1 cellular context compared by ENCODE assay signal in genomic region chr11:68127791-68128681, GRCh38.
TF ChIP-seq lines count a peak whose summit lies in the region.

No MANE protein-coding gene starts in this region.

TF ChIP-seq in HepG2, 621 proteins besides CTCF, POLR2A, EP300 and RAD21 (continued from another document and continues in another):
- no peak for TF ChIP-seq HMGXB3 (CRISPR knock-in tag; IDR thresholded peaks at IDR 0.05; ENCODE audit: borderline replicate concordance)
- TF ChIP-seq AHDC1 (CRISPR knock-in tag; IDR thresholded peaks at IDR 0.05; ENCODE audit: borderline replicate concordance), result no peak
- TF ChIP-seq KDM5A (IDR thresholded peaks at IDR 0.05; ENCODE audit: borderline replicate concordance, low read length), result no peak
- TF ChIP-seq XBP1 (CRISPR knock-in tag; IDR thresholded peaks at IDR 0.05), result no peak
- TF ChIP-seq MEF2D (CRISPR knock-in tag; IDR thresholded peaks at IDR 0.05), result 0 out of 2 replicates have a peak, but pooled peaks have one; percentile 34
- no peak; the same call in 1 of the 2 replicates for TF ChIP-seq ZBTB4 (CRISPR knock-in tag; IDR thresholded peaks at IDR 0.05; ENCODE audit: borderline replicate concordance)
- peak; percentile 74 for TF ChIP-seq ZBTB7A (CRISPR knock-in tag; IDR thresholded peaks at IDR 0.05)
- TF ChIP-seq ZNF441 (CRISPR knock-in tag; IDR thresholded peaks at IDR 0.05; ENCODE audit: borderline replicate concordance), result no peak
- TF ChIP-seq ZNF687 (CRISPR knock-in tag; IDR thresholded peaks at IDR 0.05), result peak; percentile 80
- TF ChIP-seq ZKSCAN1 (IDR thresholded peaks at IDR 0.05; ENCODE audit: low read length), result no peak
- TF ChIP-seq SAP130 (CRISPR knock-in tag; IDR thresholded peaks at IDR 0.05; ENCODE audit: low read depth), result peak; percentile 66; the same call in 1 of the 2 replicates
- no peak; the same call in 1 of the 2 replicates for TF ChIP-seq MEIS1 (CRISPR knock-in tag; IDR thresholded peaks at IDR 0.05; ENCODE audit: borderline replicate concordance)
- no peak for TF ChIP-seq BHLHE40 (IDR thresholded peaks at IDR 0.05; ENCODE audit: low read length)
- TF ChIP-seq KDM3A (CRISPR knock-in tag; IDR thresholded peaks at IDR 0.05; ENCODE audit: low read depth), result 0 out of 2 replicates have a peak, but pooled peaks have one; percentile 22
- TF ChIP-seq JUNB (CRISPR knock-in tag; IDR thresholded peaks at IDR 0.05; ENCODE audit: borderline replicate concordance), result no peak
- no peak for TF ChIP-seq ZBTB43 (CRISPR knock-in tag; conservative IDR thresholded peaks at IDR 0.05)
- TF ChIP-seq TBX3 (IDR thresholded peaks at IDR 0.05; ENCODE audit: borderline replicate concordance), result peak; percentile 14; the same call in 1 of the 2 replicates
- TF ChIP-seq ZBTB10 (CRISPR knock-in tag; IDR thresholded peaks at IDR 0.05; ENCODE audit: borderline replicate concordance), result 0 out of 2 replicates have a peak, but pooled peaks have one; percentile 28
- TF ChIP-seq UBTF (CRISPR knock-in tag; IDR thresholded peaks at IDR 0.05), result no peak; the same call in none of the 2 replicates
- no peak for TF ChIP-seq ZNF75D (CRISPR knock-in tag; IDR thresholded peaks at IDR 0.05; ENCODE audit: borderline replicate concordance)
- TF ChIP-seq ZEB1 (IDR thresholded peaks at IDR 0.05; ENCODE audit: insufficient replicate concordance, low read depth), result no peak
- TF ChIP-seq TOPORS (CRISPR knock-in tag; IDR thresholded peaks at IDR 0.05), result no peak
- TF ChIP-seq, protein P1, sequence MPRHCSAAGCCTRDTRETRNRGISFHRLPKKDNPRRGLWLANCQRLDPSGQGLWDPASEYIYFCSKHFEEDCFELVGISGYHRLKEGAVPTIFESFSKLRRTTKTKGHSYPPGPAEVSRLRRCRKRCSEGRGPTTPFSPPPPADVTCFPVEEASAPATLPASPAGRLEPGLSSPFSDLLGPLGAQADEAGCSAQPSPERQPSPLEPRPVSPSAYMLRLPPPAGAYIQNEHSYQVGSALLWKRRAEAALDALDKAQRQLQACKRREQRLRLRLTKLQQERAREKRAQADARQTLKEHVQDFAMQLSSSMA (CRISPR knock-in tag; IDR thresholded peaks at IDR 0.05), result 0 out of 2 replicates have a peak, but pooled peaks have one; percentile 33
- TF ChIP-seq ZNF780A (CRISPR knock-in tag; IDR thresholded peaks at IDR 0.05), result no peak
- TF ChIP-seq HDAC1 (CRISPR knock-in tag; IDR thresholded peaks at IDR 0.05), result peak; percentile 69; the same call in 1 of the 2 replicates
- no peak for TF ChIP-seq ZNF430 (CRISPR knock-in tag; IDR thresholded peaks at IDR 0.05)
